ENCODE assay signal across 18 cellular contexts in genomic region chr1:39001516-39002389, GRCh38. TPM values are rescaled to one million over a fixed set of nuclear protein-coding genes. Genes with fewer than 3 reads are reported as not detected.
DNase-seq lines count a peak whose midpoint lies in the region; ATAC-seq, FAIRE-seq and TF ChIP-seq lines count a peak whose summit lies in the region.
"Had no signal": no experiment of that assay in that cellular context is flagged by ENCODE, and none has a peak within 500 bp of the region (broad histone marks: within the 10 kb centered on the region; RNA-seq: fewer than 3 reads in every experiment).

No MANE protein-coding gene starts in this region.

- H3K14ac ChIP-seq in H9 (ENCODE audit: insufficient read depth, low read length): no peak overlapping the region

- H3K4me3 ChIP-seq in neural progenitor cell: no peak overlapping the region
- H3K4me3 ChIP-seq: lung, Peyer's patch had no signal

- DNase-seq in activated CD4-positive, alpha-beta T cell treated with anti-CD3 and anti-CD28 coated beads, Interleukin-2, amount 10 ng/mL, durations not matched to agents 24 days and 14 days: no peak
- no peak for DNase-seq in activated CD4-positive, alpha-beta T cell treated with anti-CD3 and anti-CD28 coated beads, Interleukin-2, amount 50 U/mL, for 48 hours
- DNase-seq in H9 (peak; percentile 70), neural progenitor cell (ENCODE audit: low spot score) (no peak), AML-193 (lab: John Stamatoyannopoulos, UW) (no peak), RCC 7860 (ENCODE audit: low spot score) (no peak)
- no peak for DNase-seq in central memory CD8-positive, alpha-beta T cell (ENCODE audit: low spot score in 2 of 2)
- DNase-seq in naive thymus-derived CD8-positive, alpha-beta T cell: no peak
- DNase-seq: activated CD4-positive, alpha-beta T cell treated with anti-CD3 and anti-CD28 coated beads for 4 hours; DMS53; hippocampal formation; NCI-H2081; Peyer's patch; stimulated activated CD4-positive, alpha-beta T cell treated with anti-CD3 and anti-CD28 coated beads, Interleukin-4, amount 100 ng/mL, for 4 hours; stimulated activated naive CD4-positive, alpha-beta T cell; SW 1271 had no signal

- POLR2A ChIA-PET in naive thymus-derived CD8-positive, alpha-beta T cell (lab: Charles Lee): no interaction called here

- H3K4me1 Mint-ChIP-seq in activated CD4-positive, alpha-beta T cell treated with anti-CD3 and anti-CD28 coated beads, Interleukin-2, amount 10 ng/mL, durations not matched to agents 24 days and 14 days: peaks cover 41% of the 10 kb centered on the region
- peaks cover 48 to 69% of the 10 kb centered on the region in 2 experiments for H3K4me1 Mint-ChIP-seq in H9
- peaks cover 25% of the 10 kb centered on the region for H3K4me1 Mint-ChIP-seq in central memory CD8-positive, alpha-beta T cell
- H3K4me1 Mint-ChIP-seq in naive thymus-derived CD8-positive, alpha-beta T cell: peaks cover 24 to 31% (median 28%) of the 10 kb centered on the region in 4 donors
- H3K4me1 Mint-ChIP-seq in neural progenitor cell: peaks cover 4% of the 10 kb centered on the region

- H3K27me3 Mint-ChIP-seq in activated CD4-positive, alpha-beta T cell treated with anti-CD3 and anti-CD28 coated beads, Interleukin-2, amount 10 ng/mL, durations not matched to agents 24 days and 14 days: no peaks in the 10 kb centered on the region
- no peaks in the 10 kb centered on the region; the same call in 1 of the 2 replicates for H3K27me3 Mint-ChIP-seq in H9 (ENCODE audit: low read depth)
- H3K27me3 Mint-ChIP-seq in central memory CD8-positive, alpha-beta T cell: no peaks in the 10 kb centered on the region
- no peaks in the 10 kb centered on the region for H3K27me3 Mint-ChIP-seq in naive thymus-derived CD8-positive, alpha-beta T cell
- H3K27me3 Mint-ChIP-seq in neural progenitor cell (ENCODE audit: insufficient read depth, low read depth): no peaks in the 10 kb centered on the region

- no peak overlapping the region for H2BK20ac ChIP-seq in H9 (ENCODE audit: low read depth, low read length, poor library complexity, severe bottlenecking)

- TF ChIP-seq CTCF in H9 (conservative IDR thresholded peaks at IDR 0.05) (no peak), neural progenitor cell (IDR thresholded peaks at IDR 0.05) (no peak)

- no peak overlapping the region for H3T11ph ChIP-seq in H9 (ENCODE audit: low read length)

- peaks cover 32% of the 10 kb centered on the region for H3K36me3 ChIP-seq in neural progenitor cell

- no peak overlapping the region for H2BK12ac ChIP-seq in H9 (ENCODE audit: insufficient read length, low read depth, low read length)

- H3K18ac ChIP-seq in H9 (ENCODE audit: insufficient read length, low read depth, low read length): no peak overlapping the region

- H2BK120ac ChIP-seq in H9 (ENCODE audit: low read depth, low read length, poor library complexity, severe bottlenecking): no peak overlapping the region

- intact Hi-C loops in activated CD4-positive, alpha-beta T cell treated with anti-CD3 and anti-CD28 coated beads, Interleukin-2, amount 10 ng/mL, durations not matched to agents 24 days and 14 days (cut with micrococcal nuclease): no loop called here

- H3K27me3 ChIP-seq in H9 (ENCODE audit: insufficient read depth, low read length): no peaks in the 10 kb centered on the region
- H3K27me3 ChIP-seq in neural progenitor cell: no peaks in the 10 kb centered on the region
- H3K27me3 ChIP-seq: Peyer's patch had no signal

- H4K20me1 ChIP-seq in H9 (ENCODE audit: control insufficient read depth, insufficient read depth, insufficient read length) (no peaks in the 10 kb centered on the region), neural progenitor cell (ENCODE audit: low read depth) (peaks cover 80% of the 10 kb centered on the region)

- no peak overlapping the region for H4K91ac ChIP-seq in H9 (ENCODE audit: insufficient read length, low read depth, low read length)

- H3K4me2 ChIP-seq in H9 (ENCODE audit: insufficient read depth, insufficient read length, low read length): peak overlapping the region; percentile 6
- H3K4me2 ChIP-seq in neural progenitor cell: no peak overlapping the region

- H3K4ac ChIP-seq in H9 (ENCODE audit: low read depth, low read length): no peak overlapping the region

- H2AFZ ChIP-seq in H9 (ENCODE audit: low read length) (no peak overlapping the region), neural progenitor cell (replicated peaks) (no peak overlapping the region)

- H3K9me3 ChIP-seq in H9 (ENCODE audit: control insufficient read depth, low read depth, low read length) (no peaks in the 10 kb centered on the region), neural progenitor cell (ENCODE audit: low read depth) (no peaks in the 10 kb centered on the region)
- H3K9me3 ChIP-seq: Peyer's patch had no signal

- peak overlapping the region; percentile 11 for H2AK5ac ChIP-seq in H9 (ENCODE audit: insufficient read length, low read length)

- H3K36me3 Mint-ChIP-seq in activated CD4-positive, alpha-beta T cell treated with anti-CD3 and anti-CD28 coated beads, Interleukin-2, amount 10 ng/mL, durations not matched to agents 24 days and 14 days (ENCODE audit: low read depth): peaks cover 69% of the 10 kb centered on the region
- H3K36me3 Mint-ChIP-seq in H9 (ENCODE audit: insufficient read depth in 1 of 3, low read depth in 3 of 3) (peaks cover 63 to 96% (median 84%) of the 10 kb centered on the region in 3 experiments), neural progenitor cell (peaks cover 40% of the 10 kb centered on the region)
- peaks cover 78% of the 10 kb centered on the region for H3K36me3 Mint-ChIP-seq in central memory CD8-positive, alpha-beta T cell (ENCODE audit: insufficient read depth)
- peaks cover 6 to 86% (median 30%) of the 10 kb centered on the region in 3 donors for H3K36me3 Mint-ChIP-seq in naive thymus-derived CD8-positive, alpha-beta T cell

- H4K5ac ChIP-seq in H9 (ENCODE audit: insufficient read length, low read depth, low read length): no peak overlapping the region

- no peaks in the 10 kb centered on the region for H3K9me3 Mint-ChIP-seq in activated CD4-positive, alpha-beta T cell treated with anti-CD3 and anti-CD28 coated beads, Interleukin-2, amount 10 ng/mL, durations not matched to agents 24 days and 14 days
- H3K9me3 Mint-ChIP-seq in H9 (no peaks in the 10 kb centered on the region), neural progenitor cell (no peaks in the 10 kb centered on the region)
- no peaks in the 10 kb centered on the region for H3K9me3 Mint-ChIP-seq in central memory CD8-positive, alpha-beta T cell
- H3K9me3 Mint-ChIP-seq in naive thymus-derived CD8-positive, alpha-beta T cell: no peaks in the 10 kb centered on the region

- H3K27ac ChIP-seq in H9 (ENCODE audit: insufficient read length, low read depth, low read length) (peak overlapping the region; percentile 59), neural progenitor cell (no peak overlapping the region)
- H3K27ac ChIP-seq: Peyer's patch had no signal

- peaks cover 41% of the 10 kb centered on the region for H3F3A ChIP-seq in neural progenitor cell (ENCODE audit: low read depth)

- no peak overlapping the region for H3K23ac ChIP-seq in H9 (ENCODE audit: insufficient read length, low read depth, low read length)

- WGBS in H9 (ENCODE audit: extremely low coverage, insufficient read length, low lambda C conversion rate): no CpG with 5 or more reads among the region's 5 CpGs

- H4K8ac ChIP-seq in H9 (replicated peaks; ENCODE audit: insufficient read length, low read depth, low read length): no peak overlapping the region

- peaks cover 2% of the 10 kb centered on the region for H3K23me2 ChIP-seq in H9 (ENCODE audit: insufficient read length, low read depth, low read length, poor library complexity, severe bottlenecking)

- H2BK15ac ChIP-seq in H9 (ENCODE audit: low read depth, low read length): no peak overlapping the region

- no peak overlapping the region for H2BK5ac ChIP-seq in H9 (ENCODE audit: insufficient read length, low read length)

- ATAC-seq in central memory CD8-positive, alpha-beta T cell (replicated peaks; ENCODE audit: extremely low read depth, poor library complexity, severe bottlenecking): no peak
- ATAC-seq in naive thymus-derived CD8-positive, alpha-beta T cell: no peak

- H3K4me1 ChIP-seq in H9 (ENCODE audit: insufficient read depth, low read length) (peaks cover 4% of the 10 kb centered on the region; the same call in 1 of the 2 replicates), neural progenitor cell (peaks cover 10% of the 10 kb centered on the region)

- FAIRE-seq in RCC 7860 (lab: Jason Lieb, UNC): no peak
- FAIRE-seq: A204.1 had no signal

- no peak overlapping the region for H3K9ac ChIP-seq in H9 (ENCODE audit: extremely low read depth, insufficient read length, low read length)
- H3K9ac ChIP-seq in neural progenitor cell: no peak overlapping the region

- H3K56ac ChIP-seq in H9 (ENCODE audit: insufficient read length, low read depth, low read length): no peak overlapping the region

- no peak overlapping the region for H3K4me3 Mint-ChIP-seq in activated CD4-positive, alpha-beta T cell treated with anti-CD3 and anti-CD28 coated beads, Interleukin-2, amount 10 ng/mL, durations not matched to agents 24 days and 14 days
- H3K4me3 Mint-ChIP-seq in H9 (peak overlapping the region; percentile 0 to 13; a peak in 3 of 5 replicates), neural progenitor cell (no peak overlapping the region)
- no peak overlapping the region for H3K4me3 Mint-ChIP-seq in central memory CD8-positive, alpha-beta T cell
- no peak overlapping the region for H3K4me3 Mint-ChIP-seq in naive thymus-derived CD8-positive, alpha-beta T cell

- H3K79me2 ChIP-seq in H9 (ENCODE audit: insufficient read depth, low read length) (peaks cover 9% of the 10 kb centered on the region; the same call in 1 of the 2 replicates), neural progenitor cell (ENCODE audit: low read depth) (peaks cover 57% of the 10 kb centered on the region)

- H3K27ac Mint-ChIP-seq in activated CD4-positive, alpha-beta T cell treated with anti-CD3 and anti-CD28 coated beads, Interleukin-2, amount 10 ng/mL, durations not matched to agents 24 days and 14 days: peak overlapping the region; percentile 75
- peak overlapping the region; percentile 40 to 94 (median 76) for H3K27ac Mint-ChIP-seq in H9
- H3K27ac Mint-ChIP-seq in central memory CD8-positive, alpha-beta T cell (ENCODE audit: low read depth): peak overlapping the region; percentile 84
- H3K27ac Mint-ChIP-seq in naive thymus-derived CD8-positive, alpha-beta T cell: peak overlapping the region in 8 of 10 donors; percentile 9 to 76 (median 43)
- no peak overlapping the region for H3K27ac Mint-ChIP-seq in neural progenitor cell

- H3K79me1 ChIP-seq in H9 (ENCODE audit: insufficient read depth, low read depth, low read length, poor library complexity, severe bottlenecking): no peaks in the 10 kb centered on the region

RNA-seq across cellular contexts. Expression of gene AKIRIN1, which starts 10.7 kb away (rescaled TPM):
- 76.0 and 79.3 TPM in 2 replicates for total RNA-seq in activated CD4-positive, alpha-beta T cell treated with anti-CD3 and anti-CD28 coated beads, Interleukin-2, amount 10 ng/mL, durations not matched to agents 24 days and 14 days
- total RNA-seq in H9 (2021): 235 and 237 TPM in 2 replicates
- total RNA-seq in naive thymus-derived CD8-positive, alpha-beta T cell: 10 to 100 TPM; 74.5 to 76.0 TPM
- 10 to 100 TPM; 92.9 to 99.2 (median 93.7) TPM for polyA plus RNA-seq in naive thymus-derived CD8-positive, alpha-beta T cell
- 99.6 and 130 TPM in 2 replicates for total RNA-seq in neural progenitor cell (ENCODE audit: low replicate concordance)

RNA-seq across cellular contexts. Expression of gene NDUFS5, which starts 24.4 kb away (rescaled TPM):
- 162 and 164 TPM in 2 replicates for total RNA-seq in activated CD4-positive, alpha-beta T cell treated with anti-CD3 and anti-CD28 coated beads, Interleukin-2, amount 10 ng/mL, durations not matched to agents 24 days and 14 days
- 367 and 376 TPM in 2 replicates for total RNA-seq in H9 (2021)
- total RNA-seq in naive thymus-derived CD8-positive, alpha-beta T cell: 100 to 1,000 TPM; 104 to 118 TPM
- 100 to 1,000 TPM; 614 to 657 (median 626) TPM for polyA plus RNA-seq in naive thymus-derived CD8-positive, alpha-beta T cell
- total RNA-seq in neural progenitor cell (ENCODE audit: low replicate concordance): 414 and 738 TPM in 2 replicates

Comparison
In these comparisons a context has a peak if more than half of its experiments do, and no peak if none do; other contexts are left out.
1. H3K4me3 Mint-ChIP-seq: peak in H9 (2 of 2); none in activated CD4-positive, alpha-beta T cell treated with anti-CD3 and anti-CD28 coated beads, Interleukin-2, amount 10 ng/mL, durations not matched to agents 24 days and 14 days (single experiment), central memory CD8-positive, alpha-beta T cell (single experiment), naive thymus-derived CD8-positive, alpha-beta T cell (0 of 10) and neural progenitor cell (single experiment).